In the genomic region with DNA sequence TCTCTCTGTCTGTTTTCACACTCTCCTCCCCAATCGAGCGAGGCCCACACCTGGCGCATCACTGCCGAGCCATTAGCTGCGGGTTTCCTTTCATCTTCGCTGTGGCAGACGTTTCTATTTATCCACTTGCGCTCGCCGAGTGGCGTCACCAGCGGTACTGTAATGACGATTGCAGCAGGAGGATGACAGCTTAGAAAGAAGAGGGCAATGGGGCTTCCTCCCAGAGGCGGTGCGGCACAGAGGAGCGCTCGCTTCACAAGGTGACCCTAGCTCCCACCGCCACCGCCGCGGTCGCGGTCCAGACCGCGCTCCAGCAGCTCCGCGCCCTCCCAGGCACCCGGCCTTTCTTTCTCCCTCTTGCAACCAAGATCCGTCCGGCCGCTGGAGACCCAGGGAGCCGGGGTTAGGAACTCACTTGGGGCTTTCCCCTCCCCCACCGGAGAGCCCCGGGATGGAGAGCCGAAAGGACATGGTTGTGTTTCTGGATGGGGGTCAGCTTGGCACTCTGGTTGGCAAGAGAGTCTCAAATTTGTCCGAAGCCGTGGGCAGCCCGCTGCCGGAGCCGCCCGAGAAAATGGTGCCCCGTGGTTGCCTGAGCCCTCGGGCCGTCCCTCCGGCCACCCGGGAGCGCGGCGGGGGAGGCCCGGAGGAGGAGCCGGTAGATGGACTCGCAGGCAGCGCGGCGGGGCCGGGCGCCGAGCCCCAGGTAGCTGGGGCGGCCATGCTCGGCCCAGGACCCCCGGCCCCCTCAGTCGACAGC, we compare ENCODE assay signal across 1 cellular context.
TF ChIP-seq lines count a peak whose summit lies in the region.

A gene (plus strand): TSS at position 223 of the 760 bp plus-strand sequence. CDS start 229 bp downstream, at position 452.

TF ChIP-seq in IMR-90, 13 proteins besides CTCF, POLR2A, EP300 and RAD21 (continued from another document):
- TF ChIP-seq MAFK (IDR thresholded peaks at IDR 0.05; ENCODE audit: low read depth, low read length) = no peak
- no peak for TF ChIP-seq MXI1 (IDR thresholded peaks at IDR 0.05; ENCODE audit: borderline replicate concordance, low read depth, low read length)
- TF ChIP-seq BHLHE40 (IDR thresholded peaks at IDR 0.05; ENCODE audit: low read depth, low read length) = no peak
- no peak for TF ChIP-seq MAZ (IDR thresholded peaks at IDR 0.05; ENCODE audit: borderline replicate concordance, low read depth, low read length)
- no peak for TF ChIP-seq RFX5 (IDR thresholded peaks at IDR 0.05; ENCODE audit: low read depth, low read length)
